ENCODE assay signal across 9 cellular contexts in genomic region chr14:20630340-20631022, GRCh38. TPM values are rescaled to one million over a fixed set of nuclear protein-coding genes. Genes with fewer than 3 reads are reported as not detected.
DNase-seq lines count a peak whose midpoint lies in the region; ATAC-seq, FAIRE-seq and TF ChIP-seq lines count a peak whose summit lies in the region.
"Had no signal": no experiment of that assay in that cellular context is flagged by ENCODE, and none has a peak within 500 bp of the region (broad histone marks: within the 10 kb centered on the region; RNA-seq: fewer than 3 reads in every experiment).

No MANE protein-coding gene starts in this region.

- H3K4me1 ChIP-seq in rectal smooth muscle tissue (ENCODE audit: control insufficient read depth, insufficient read depth, low read length), result no peaks in the 10 kb centered on the region

- H3K27me3 ChIP-seq in MG63, result no peaks in the 10 kb centered on the region; the same call in 1 of the 2 replicates
- H3K27me3 ChIP-seq in rectal smooth muscle tissue (ENCODE audit: control insufficient read depth, insufficient read depth, low read length), result peaks cover 4% of the 10 kb centered on the region

- H3K4me3 ChIP-seq in MG63 (peak overlapping the region; percentile 55), rectal smooth muscle tissue (ENCODE audit: low read length) (peak overlapping the region; percentile 58)

- no peaks in the 10 kb centered on the region for H3K36me3 ChIP-seq in MG63
- H3K36me3 ChIP-seq in rectal smooth muscle tissue (ENCODE audit: control insufficient read depth, insufficient read depth, low read length), result no peaks in the 10 kb centered on the region

- FAIRE-seq in D721Med (lab: Jason Lieb, UNC), result no peak

- no peaks in the 10 kb centered on the region for H3K9me3 ChIP-seq in MG63

- no peak overlapping the region for H3K9ac ChIP-seq in rectal smooth muscle tissue (ENCODE audit: low read length)

- TF ChIP-seq CTCF in D721Med (IDR thresholded peaks at IDR 0.05; ENCODE audit: insufficient read depth, missing control alignments), result no peak

- no peak for ATAC-seq in HG02973 (IDR thresholded peaks at IDR 0.05; ENCODE audit: unreplicated experiment)

- DNase-seq in NCI-H524 (lab: John Stamatoyannopoulos, UW) (peak; percentile 58 to 74), NCI-H524 treated with DMSO at 0.1 percent for 48 hours (lab: John Stamatoyannopoulos, UW) (no peak), MG63 (peak; percentile 22), glomerular visceral epithelial cell (ENCODE audit: extremely low spot score) (peak; percentile 45), D721Med (ENCODE audit: insufficient read length, low spot score) (no peak)
- DNase-seq in activated CD8-positive, alpha-beta memory T cell treated with anti-CD3 and anti-CD28 coated beads, Interleukin-2, amount 50 U/mL, for 4 hours, result peak; percentile 21

- H3K27ac ChIP-seq in rectal smooth muscle tissue (ENCODE audit: low read depth, low read length), result no peak overlapping the region
- H3K27ac ChIP-seq: C4-2B had no signal

RNA-seq across cellular contexts. Expression of gene OR6S1, which starts 11.0 kb away (rescaled TPM):
- not detected in 2 replicates for total RNA-seq in MG63 (2014; rRNA removed; shearing (Covaris generic); ENCODE audit: low replicate concordance)

RNA-seq across cellular contexts. Expression of gene RNASE12, which starts 39.3 kb away (rescaled TPM):
- not detected in 2 replicates for total RNA-seq in MG63 (2014; rRNA removed; shearing (Covaris generic); ENCODE audit: low replicate concordance)

RNA-seq across cellular contexts. Expression of gene RNASE11, which starts 42.7 kb away (rescaled TPM):
- not detected in 2 replicates for total RNA-seq in MG63 (2014; rRNA removed; shearing (Covaris generic); ENCODE audit: low replicate concordance)

RNA-seq across cellular contexts. Expression of gene RNASE4, which starts 53.9 kb away (rescaled TPM):
- total RNA-seq in MG63 (2014; rRNA removed; shearing (Covaris generic); ENCODE audit: low replicate concordance), result 2.3 and 6.1 TPM in 2 replicates

RNA-seq across cellular contexts. Expression of gene ANG, which starts 58.1 kb away (rescaled TPM):
- 0.42 and 3.2 TPM in 2 replicates for total RNA-seq in MG63 (2014; rRNA removed; shearing (Covaris generic); ENCODE audit: low replicate concordance)

Comparison
In these comparisons a context has a peak if more than half of its experiments do, and no peak if none do; other contexts are left out.
1. DNase-seq: peak in NCI-H524 (2 of 2), MG63 (single experiment), activated CD8-positive, alpha-beta memory T cell treated with anti-CD3 and anti-CD28 coated beads, Interleukin-2, amount 50 U/mL, for 4 hours (single experiment) and glomerular visceral epithelial cell (single experiment); none in NCI-H524 treated with DMSO at 0.1 percent for 48 hours (single experiment) and D721Med (single experiment).